Comparison of ENCODE assay signal across 10 cellular contexts in the genomic region with DNA sequence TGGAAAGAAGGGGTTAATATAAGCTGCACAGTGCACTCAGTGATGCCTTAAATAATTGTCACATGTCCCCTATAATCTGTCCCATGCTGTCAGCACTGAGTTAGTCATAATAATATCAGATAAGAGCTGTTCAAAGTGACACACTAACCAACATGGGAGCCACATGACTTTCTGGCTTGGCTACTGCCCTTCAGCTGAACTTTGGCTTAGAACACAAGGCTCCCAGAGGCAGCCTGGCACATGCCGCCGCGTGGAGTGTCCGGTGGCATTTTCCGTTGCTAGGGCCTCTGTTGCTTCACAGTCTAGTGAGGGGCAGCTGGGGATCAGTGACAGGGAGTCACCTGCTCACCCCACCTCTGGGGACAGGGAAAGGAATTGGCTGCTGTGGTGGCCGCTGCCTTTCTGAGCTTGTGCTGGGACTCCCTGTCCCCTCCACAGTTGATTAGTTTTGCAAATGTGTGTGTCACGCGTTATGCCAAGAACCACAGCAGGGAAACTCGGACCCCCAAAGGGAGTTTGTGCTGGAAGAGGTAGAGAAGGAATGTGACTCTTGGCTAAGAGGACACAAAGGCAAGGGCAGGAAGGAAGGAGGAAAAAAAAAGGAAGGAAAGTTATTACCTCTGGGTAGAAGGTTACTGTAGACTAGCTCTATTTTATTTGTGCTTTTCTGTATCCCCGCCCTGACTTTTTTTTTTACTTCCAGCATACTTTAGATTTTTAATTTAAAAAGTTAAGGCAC. TPM values are rescaled to one million over a fixed set of nuclear protein-coding genes. Genes with fewer than 3 reads are reported as not detected.
A peak's percentile ranks its signal among the peaks of the same experiment; 100 is the strongest.
DNase-seq lines count a peak whose midpoint lies in the region; ATAC-seq and TF ChIP-seq lines count a peak whose summit lies in the region.
"Had no signal": no experiment of that assay in that cellular context is flagged by ENCODE, and none has a peak within 500 bp of the region (broad histone marks: within the 10 kb centered on the region; RNA-seq: fewer than 3 reads in every experiment).

No MANE protein-coding gene starts in this region.

- no peak overlapping the region for H3K9ac ChIP-seq in mammary epithelial cell (ENCODE audit: insufficient read depth, low read length)
- H3K9ac ChIP-seq in neural cell (ENCODE audit: low read length), result no peak overlapping the region

- H3K4me3 ChIP-seq in breast epithelium, result peak overlapping the region in 1 of 3 donors; percentile 12
- no peak overlapping the region for H3K4me3 ChIP-seq in mammary epithelial cell (replicated peaks in 1 of 3; ENCODE audit: insufficient read depth in 1 of 3, low read depth in 2 of 3, low read length in 3 of 3)
- H3K4me3 ChIP-seq in neural cell (ENCODE audit: low read length), result peak overlapping the region; percentile 41
- no peak overlapping the region for H3K4me3 ChIP-seq in aorta (ENCODE audit: low read length in 2 of 2)

- TF ChIP-seq CTCF in breast epithelium (IDR thresholded peaks at IDR 0.05), result no peak
- no peak for TF ChIP-seq CTCF in mammary epithelial cell (conservative IDR thresholded peaks at IDR 0.05 in 1 of 2, IDR thresholded peaks at IDR 0.05 in 1 of 2; ENCODE audit: extremely low read depth in 1 of 2, insufficient read depth in 1 of 2, low read depth in 1 of 2, low read length in 2 of 2)
- TF ChIP-seq CTCF in neural cell (IDR thresholded peaks at IDR 0.05; ENCODE audit: poor library complexity, severe bottlenecking), result no peak

- no TSS peak for BruUV-seq in mammary epithelial cell (replicated peaks; lab: Mats Ljungman, UMichigan)

- H3K4me2 ChIP-seq in mammary epithelial cell (ENCODE audit: insufficient read depth, low read depth, low read length), result no peak overlapping the region
- H3K4me2 ChIP-seq in neural cell (ENCODE audit: low read length), result peak overlapping the region; percentile 23

- ATAC-seq in Right ventricle myocardium inferior, result peak; percentile 90
- ATAC-seq in aorta (ENCODE audit: low FRiP score), result peak; percentile 67
- ATAC-seq in activated CD4-positive, CD25-positive, alpha-beta regulatory T cell treated with anti-CD3 and anti-CD28 coated beads, Interleukin-2, amount 50 U/mL, for 24 hours, result no peak

- TF ChIP-seq EP300 in neural cell (conservative IDR thresholded peaks at IDR 0.05; ENCODE audit: poor library complexity, severe bottlenecking), result peak; percentile 89

- H3K4me1 ChIP-seq in breast epithelium, result peaks cover 8 to 18% of the 10 kb centered on the region in 2 donors
- peaks cover 7% of the 10 kb centered on the region for H3K4me1 ChIP-seq in mammary epithelial cell (ENCODE audit: insufficient read depth, low read length)
- no peaks in the 10 kb centered on the region for H3K4me1 ChIP-seq in aorta (ENCODE audit: control insufficient read depth in 1 of 2, insufficient read depth in 2 of 2, low read length in 2 of 2)

- CTCF ChIA-PET in mammary epithelial cell (lab: Charles Lee; ENCODE audit: low non-redundant PET), result no interaction called here

- H4K20me1 ChIP-seq in mammary epithelial cell (ENCODE audit: insufficient read depth, low read length), result no peaks in the 10 kb centered on the region
- no peaks in the 10 kb centered on the region for H4K20me1 ChIP-seq in neural cell (ENCODE audit: insufficient read depth)

- dilution Hi-C loops in mammary epithelial cell (cut with HindIII; ENCODE audit: low sequenced_read_pairs), result no loop called here

- intact Hi-C loops in breast epithelium (cut with DNase I; ENCODE audit: low total_unique reads) (no loop called here), mammary epithelial cell (cut with micrococcal nuclease) (no loop called here), Right ventricle myocardium inferior (cut with DNase I) (loop anchor here (1.0 to 10.0 kb wide), 6 partner anchors 42 to 562 kb away; no protein-coding TSS in a partner anchor), aorta (cut with DNase I) (no loop called here)

- H3F3A ChIP-seq in neural cell (ENCODE audit: insufficient read depth, low read length, poor library complexity, severe bottlenecking), result no peaks in the 10 kb centered on the region

- H3K79me2 ChIP-seq in mammary epithelial cell (ENCODE audit: insufficient read depth, low read length) (no peaks in the 10 kb centered on the region), neural cell (replicated peaks; ENCODE audit: insufficient read depth, low read length) (no peaks in the 10 kb centered on the region)

- 58% methylated on average over 5 of the region's 10 CpGs for WGBS in mammary epithelial cell (ENCODE audit: low coverage, missing lambda C conversion rate)
- 6% methylated on average over 10 of the region's 10 CpGs for WGBS in aorta, 2 donors

- in situ Hi-C loops in mammary epithelial cell (cut with MboI; ENCODE audit: low sequenced_read_pairs in 2 of 2), result loop anchor here in 1 of 2 donors (10.0 kb wide), 1 partner anchor 46 kb away; no protein-coding TSS in a partner anchor

- H3K27me3 ChIP-seq in breast epithelium (no peaks in the 10 kb centered on the region), mammary epithelial cell (ENCODE audit: insufficient read depth, low read length) (no peaks in the 10 kb centered on the region), neural cell (ENCODE audit: insufficient read depth, low read depth, low read length) (no peaks in the 10 kb centered on the region), aorta (ENCODE audit: control insufficient read depth in 1 of 2, insufficient read depth in 2 of 2, low read length in 1 of 2) (peaks cover 0 to 2% of the 10 kb centered on the region in 2 donors)

- TF ChIP-seq RAD21 in neural cell (conservative IDR thresholded peaks at IDR 0.05), result no peak

- H3K27ac ChIP-seq in breast epithelium (peak overlapping the region; percentile 19 to 53), mammary epithelial cell (ENCODE audit: insufficient read depth, low read depth, low read length) (no peak overlapping the region), neural cell (ENCODE audit: low read length) (peak overlapping the region; percentile 12), aorta (ENCODE audit: low read depth in 1 of 2, low read length in 2 of 2) (no peak overlapping the region)

- H3K9me3 ChIP-seq in breast epithelium (no peaks in the 10 kb centered on the region), mammary epithelial cell (replicated peaks; ENCODE audit: insufficient read depth, low read length) (no peaks in the 10 kb centered on the region), neural cell (ENCODE audit: low read length) (no peaks in the 10 kb centered on the region), aorta (ENCODE audit: control insufficient read depth, low read length) (peaks cover 1% of the 10 kb centered on the region)

- no peaks in the 10 kb centered on the region for H3K9me2 ChIP-seq in neural cell (ENCODE audit: insufficient read depth, low read length)

- H2AFZ ChIP-seq in mammary epithelial cell (ENCODE audit: low read depth, low read length) (no peak overlapping the region), neural cell (ENCODE audit: low read depth, low read length) (no peak overlapping the region)

- DNase-seq in breast epithelium (ENCODE audit: low spot score in 2 of 2) (peak; percentile 61 to 82), mammary epithelial cell (no peak), Right ventricle myocardium inferior (ENCODE audit: missing footprints) (peak; percentile 86), aorta (peak; percentile 74 to 78), NCI-H1436 (lab: John Stamatoyannopoulos, UW) (no peak), NOMO-1 treated with dmso at 0.1 percent for 144 hours (lab: John Stamatoyannopoulos, UW; ENCODE audit: unreplicated experiment) (no peak)
- DNase-seq: NCI-H2171; stimulated activated naive CD4-positive, alpha-beta T cell treated with Interleukin-2 at 50 U/mL for 16 hours had no signal

- H3K36me3 ChIP-seq in breast epithelium (no peaks in the 10 kb centered on the region), mammary epithelial cell (ENCODE audit: insufficient read depth, low read length) (no peaks in the 10 kb centered on the region), neural cell (ENCODE audit: insufficient read depth, low read length) (no peaks in the 10 kb centered on the region), aorta (ENCODE audit: control insufficient read depth in 1 of 2, insufficient read depth in 2 of 2, low read length in 1 of 2) (no peaks in the 10 kb centered on the region)

- TF ChIP-seq POLR2A in breast epithelium (IDR thresholded peaks at IDR 0.05), result no peak

TF ChIP-seq in neural cell, 6 proteins besides CTCF, POLR2A, EP300 and RAD21:
- peak; percentile 84 for TF ChIP-seq POLR2AphosphoS5 (IDR thresholded peaks at IDR 0.05)
- no peak for TF ChIP-seq EZH2 (IDR thresholded peaks at IDR 0.05; ENCODE audit: borderline replicate concordance, insufficient read depth, low read length, poor library complexity, severe bottlenecking)
- peak; percentile 37 for TF ChIP-seq MXI1 (conservative IDR thresholded peaks at IDR 0.05; ENCODE audit: poor library complexity, severe bottlenecking)
- TF ChIP-seq, protein P1, sequence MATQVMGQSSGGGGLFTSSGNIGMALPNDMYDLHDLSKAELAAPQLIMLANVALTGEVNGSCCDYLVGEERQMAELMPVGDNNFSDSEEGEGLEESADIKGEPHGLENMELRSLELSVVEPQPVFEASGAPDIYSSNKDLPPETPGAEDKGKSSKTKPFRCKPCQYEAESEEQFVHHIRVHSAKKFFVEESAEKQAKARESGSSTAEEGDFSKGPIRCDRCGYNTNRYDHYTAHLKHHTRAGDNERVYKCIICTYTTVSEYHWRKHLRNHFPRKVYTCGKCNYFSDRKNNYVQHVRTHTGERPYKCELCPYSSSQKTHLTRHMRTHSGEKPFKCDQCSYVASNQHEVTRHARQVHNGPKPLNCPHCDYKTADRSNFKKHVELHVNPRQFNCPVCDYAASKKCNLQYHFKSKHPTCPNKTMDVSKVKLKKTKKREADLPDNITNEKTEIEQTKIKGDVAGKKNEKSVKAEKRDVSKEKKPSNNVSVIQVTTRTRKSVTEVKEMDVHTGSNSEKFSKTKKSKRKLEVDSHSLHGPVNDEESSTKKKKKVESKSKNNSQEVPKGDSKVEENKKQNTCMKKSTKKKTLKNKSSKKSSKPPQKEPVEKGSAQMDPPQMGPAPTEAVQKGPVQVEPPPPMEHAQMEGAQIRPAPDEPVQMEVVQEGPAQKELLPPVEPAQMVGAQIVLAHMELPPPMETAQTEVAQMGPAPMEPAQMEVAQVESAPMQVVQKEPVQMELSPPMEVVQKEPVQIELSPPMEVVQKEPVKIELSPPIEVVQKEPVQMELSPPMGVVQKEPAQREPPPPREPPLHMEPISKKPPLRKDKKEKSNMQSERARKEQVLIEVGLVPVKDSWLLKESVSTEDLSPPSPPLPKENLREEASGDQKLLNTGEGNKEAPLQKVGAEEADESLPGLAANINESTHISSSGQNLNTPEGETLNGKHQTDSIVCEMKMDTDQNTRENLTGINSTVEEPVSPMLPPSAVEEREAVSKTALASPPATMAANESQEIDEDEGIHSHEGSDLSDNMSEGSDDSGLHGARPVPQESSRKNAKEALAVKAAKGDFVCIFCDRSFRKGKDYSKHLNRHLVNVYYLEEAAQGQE (IDR thresholded peaks at IDR 0.05; ENCODE audit: borderline replicate concordance), result no peak

RNA-seq across cellular contexts. Expression of gene PPARGC1A, which starts 41.1 kb away (rescaled TPM):
- 1 to 10 TPM; 4.0 to 7.9 (median 6.1) TPM for total RNA-seq in breast epithelium
- total RNA-seq in mammary epithelial cell, result 1 to 10 TPM in 1 of 2 donors, not detected in 1; 5.3 TPM
- polyA plus RNA-seq in mammary epithelial cell, result 0.09 TPM
- polyA minus RNA-seq in mammary epithelial cell, result not detected
- 77.5 TPM for total RNA-seq in Right ventricle myocardium inferior
- 7.0 and 7.2 TPM in 2 replicates for polyA plus RNA-seq in neural cell
- polyA minus RNA-seq in neural cell, result 18.5 and 20.5 TPM in 2 replicates
- 1 to 10 TPM; 2.6 to 3.8 TPM for total RNA-seq in aorta
- polyA plus RNA-seq in aorta, result 1 to 10 TPM in 1 of 2 donors, under 1 TPM in 1; 0.67 to 1.1 TPM

Comparison
In these comparisons a context has a peak if more than half of its experiments do, and no peak if none do; other contexts are left out.
1. DNase-seq: peak in breast epithelium (2 of 2), Right ventricle myocardium inferior (single experiment) and aorta (2 of 2); none in mammary epithelial cell (single experiment), NCI-H1436 (single experiment) and NOMO-1 treated with dmso at 0.1 percent for 144 hours (single experiment).
2. H3K27ac ChIP-seq: peak in breast epithelium (2 of 2) and neural cell (single experiment); none in mammary epithelial cell (single experiment) and aorta (0 of 2).
3. ATAC-seq: peak in Right ventricle myocardium inferior (single experiment) and aorta (single experiment); none in activated CD4-positive, CD25-positive, alpha-beta regulatory T cell treated with anti-CD3 and anti-CD28 coated beads, Interleukin-2, amount 50 U/mL, for 24 hours (0 of 2).